In the genomic region with DNA sequence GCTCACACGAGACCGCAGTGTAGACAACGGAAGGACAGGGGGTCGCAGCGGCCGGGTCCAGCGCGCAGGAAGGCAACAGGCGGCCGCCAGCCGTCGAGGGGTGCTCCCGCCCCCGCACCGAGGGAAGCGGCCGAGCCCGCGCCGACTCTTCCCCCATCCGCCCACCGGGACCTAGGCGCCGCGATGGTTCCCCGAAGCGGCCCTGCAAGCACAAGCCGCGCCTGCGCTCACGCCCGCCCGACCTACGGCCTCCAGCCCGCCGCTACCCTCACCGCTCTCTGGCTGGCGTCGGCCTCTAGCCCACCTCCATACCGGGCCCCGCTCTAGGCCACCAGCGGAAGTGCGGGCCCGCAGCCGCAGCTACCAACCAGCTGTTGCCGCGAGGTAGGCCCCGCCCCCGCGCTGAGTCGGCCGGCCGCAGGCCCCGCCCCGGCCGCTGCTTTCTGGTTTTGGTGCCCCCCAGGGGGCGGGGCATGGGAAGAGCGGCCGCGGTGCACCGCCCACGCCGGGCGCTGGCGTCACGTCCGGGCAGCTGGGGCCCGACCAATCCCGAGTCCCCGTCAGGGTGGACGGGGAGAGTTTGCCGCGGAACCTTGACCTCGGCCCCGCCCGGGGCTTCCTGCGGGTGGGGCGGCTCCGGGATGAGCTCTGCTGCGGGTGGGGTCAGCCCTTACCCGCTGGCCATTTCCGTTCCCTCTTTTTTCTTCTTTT, we compare ENCODE assay signal across 8 cellular contexts. TPM values are rescaled to one million over a fixed set of nuclear protein-coding genes. Genes with fewer than 3 reads are reported as not detected.
A peak's percentile ranks its signal among the peaks of the same experiment; 100 is the strongest.
DNase-seq lines count a peak whose midpoint lies in the region; ATAC-seq, FAIRE-seq and TF ChIP-seq lines count a peak whose summit lies in the region.

A gene with protein sequence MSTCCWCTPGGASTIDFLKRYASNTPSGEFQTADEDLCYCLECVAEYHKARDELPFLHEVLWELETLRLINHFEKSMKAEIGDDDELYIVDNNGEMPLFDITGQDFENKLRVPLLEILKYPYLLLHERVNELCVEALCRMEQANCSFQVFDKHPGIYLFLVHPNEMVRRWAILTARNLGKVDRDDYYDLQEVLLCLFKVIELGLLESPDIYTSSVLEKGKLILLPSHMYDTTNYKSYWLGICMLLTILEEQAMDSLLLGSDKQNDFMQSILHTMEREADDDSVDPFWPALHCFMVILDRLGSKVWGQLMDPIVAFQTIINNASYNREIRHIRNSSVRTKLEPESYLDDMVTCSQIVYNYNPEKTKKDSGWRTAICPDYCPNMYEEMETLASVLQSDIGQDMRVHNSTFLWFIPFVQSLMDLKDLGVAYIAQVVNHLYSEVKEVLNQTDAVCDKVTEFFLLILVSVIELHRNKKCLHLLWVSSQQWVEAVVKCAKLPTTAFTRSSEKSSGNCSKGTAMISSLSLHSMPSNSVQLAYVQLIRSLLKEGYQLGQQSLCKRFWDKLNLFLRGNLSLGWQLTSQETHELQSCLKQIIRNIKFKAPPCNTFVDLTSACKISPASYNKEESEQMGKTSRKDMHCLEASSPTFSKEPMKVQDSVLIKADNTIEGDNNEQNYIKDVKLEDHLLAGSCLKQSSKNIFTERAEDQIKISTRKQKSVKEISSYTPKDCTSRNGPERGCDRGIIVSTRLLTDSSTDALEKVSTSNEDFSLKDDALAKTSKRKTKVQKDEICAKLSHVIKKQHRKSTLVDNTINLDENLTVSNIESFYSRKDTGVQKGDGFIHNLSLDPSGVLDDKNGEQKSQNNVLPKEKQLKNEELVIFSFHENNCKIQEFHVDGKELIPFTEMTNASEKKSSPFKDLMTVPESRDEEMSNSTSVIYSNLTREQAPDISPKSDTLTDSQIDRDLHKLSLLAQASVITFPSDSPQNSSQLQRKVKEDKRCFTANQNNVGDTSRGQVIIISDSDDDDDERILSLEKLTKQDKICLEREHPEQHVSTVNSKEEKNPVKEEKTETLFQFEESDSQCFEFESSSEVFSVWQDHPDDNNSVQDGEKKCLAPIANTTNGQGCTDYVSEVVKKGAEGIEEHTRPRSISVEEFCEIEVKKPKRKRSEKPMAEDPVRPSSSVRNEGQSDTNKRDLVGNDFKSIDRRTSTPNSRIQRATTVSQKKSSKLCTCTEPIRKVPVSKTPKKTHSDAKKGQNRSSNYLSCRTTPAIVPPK (N-terminal part only) (minus strand): TSS at position 342 of the 711 bp plus-strand sequence. CDS start 5,558 bp downstream, outside the sequence.

- H4K20me1 ChIP-seq in MM.1S (ENCODE audit: insufficient read depth, low read length): no peaks in the 10 kb centered on the region; the same call in 1 of the 2 replicates

- no peaks in the 10 kb centered on the region for H3K9me2 ChIP-seq in MM.1S (replicated peaks; ENCODE audit: insufficient read depth, low read length)

- peaks cover 33% of the 10 kb centered on the region for H3K4me1 ChIP-seq in MM.1S (ENCODE audit: low read length)

- H3K9me3 ChIP-seq in MM.1S (replicated peaks; ENCODE audit: insufficient read depth, low read length): no peaks in the 10 kb centered on the region

- peak within 1 kb of the TSS; percentile 97 for H3K4me2 ChIP-seq in MM.1S (ENCODE audit: low read depth, low read length)

- peaks cover 26% of the 10 kb centered on the region for H3F3A ChIP-seq in MM.1S (ENCODE audit: insufficient read depth, low read length)

- peak; percentile 63 for FAIRE-seq in G401.6 (lab: Jason Lieb, UNC)

- TF ChIP-seq CTCF in MM.1S (IDR thresholded peaks at IDR 0.05; ENCODE audit: low read length) (no peak), fibroblast of the aortic adventitia (IDR thresholded peaks at IDR 0.05; ENCODE audit: insufficient read depth, low read length) (no peak), nephron (IDR thresholded peaks at IDR 0.05; ENCODE audit: unreplicated experiment in 3 of 3) (no peak)

- H3K4me1 Mint-ChIP-seq in nephron: peaks cover 24% of the 10 kb centered on the region

- peak within 1 kb of the TSS; percentile 94 to 95 (median 94) for H3K4me3 Mint-ChIP-seq in nephron

- no peaks in the 10 kb centered on the region for H3K9me3 Mint-ChIP-seq in nephron

- H3K27ac Mint-ChIP-seq in nephron: peak within 1 kb of the TSS; percentile 88 to 99 (median 97)

- ATAC-seq in stimulated activated naive CD8-positive, alpha-beta T cell treated with anti-CD3 and anti-CD28 coated beads, Interleukin-15, Interleukin-2, amounts not matched to agents 100 U/mL and 50 U/mL, for 24 hours: peak; percentile 87

- peak within 1 kb of the TSS; percentile 86 for H2AFZ ChIP-seq in MM.1S (ENCODE audit: low read length)

- no peaks in the 10 kb centered on the region for H3K27me3 ChIP-seq in MM.1S (replicated peaks; ENCODE audit: insufficient read depth, low read length)

- H3K27ac ChIP-seq in MM.1S (ENCODE audit: low read length): peak within 1 kb of the TSS; percentile 62; the same call in 1 of the 2 replicates

- peaks cover 29% of the 10 kb centered on the region for H3K36me3 Mint-ChIP-seq in nephron (ENCODE audit: low read depth)

- H3K36me3 ChIP-seq in MM.1S (replicated peaks; ENCODE audit: insufficient read depth, low read length): no peaks in the 10 kb centered on the region

- peaks cover 28% of the 10 kb centered on the region for H3K79me2 ChIP-seq in MM.1S (ENCODE audit: low read length)

- DNase-seq in HCEC 1CT: peak; percentile 95
- DNase-seq in MM.1S: peak; percentile 98
- DNase-seq in SHP77 treated with DMSO at 0.1 percent for 48 hours (lab: John Stamatoyannopoulos, UW): peak; percentile 91
- peak; percentile 98 for DNase-seq in activated effector memory CD4-positive, alpha-beta T cell treated with anti-CD3 and anti-CD28 coated beads, Interleukin-2, amount 50 U/mL, for 16 hours
- peak; percentile 93 for DNase-seq in fibroblast of the aortic adventitia (ENCODE audit: low read depth)
- peak; percentile 99 for DNase-seq in stimulated activated naive CD8-positive, alpha-beta T cell treated with anti-CD3 and anti-CD28 coated beads, Interleukin-15, Interleukin-2, amounts not matched to agents 100 U/mL and 50 U/mL, for 24 hours

- peak within 1 kb of the TSS; percentile 96 for H3K9ac ChIP-seq in MM.1S (ENCODE audit: low read length)

- peak within 1 kb of the TSS; percentile 92 for H3K4me3 ChIP-seq in MM.1S (ENCODE audit: low read length)
- H3K4me3 ChIP-seq in fibroblast of the aortic adventitia (ENCODE audit: low read depth, low read length): peak within 1 kb of the TSS; percentile 96

- H3K27me3 Mint-ChIP-seq in nephron (ENCODE audit: low read depth): no peaks in the 10 kb centered on the region

RNA-seq across cellular contexts. Expression of the gene that starts here (rescaled TPM):
- total RNA-seq in fibroblast of the aortic adventitia (ENCODE audit: low replicate concordance): 85.0 and 100 TPM in 2 replicates

Comparison
In these comparisons a context has a peak if more than half of its experiments do, and no peak if none do; other contexts are left out.
1. Peak in every context shown above with its lines: DNase-seq, ATAC-seq, H3K4me3 ChIP-seq and H3K27ac ChIP-seq.